In the genomic region with DNA sequence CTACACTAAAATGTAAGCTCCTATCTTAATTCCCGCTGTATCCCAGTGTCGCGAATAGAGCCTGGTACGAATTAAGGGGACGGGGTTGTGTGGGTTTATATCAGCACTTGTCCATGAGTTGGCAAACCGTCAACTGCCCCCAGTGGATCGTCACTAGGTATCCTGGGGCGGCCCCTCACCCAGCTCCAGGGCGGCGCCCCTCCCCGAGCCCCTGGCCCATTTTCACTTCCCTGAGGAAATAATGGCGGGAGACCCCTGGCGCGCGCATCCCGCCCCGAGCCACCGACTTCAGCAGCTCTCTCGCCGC, we compare ENCODE assay signal across 8 cellular contexts. TPM values are rescaled to one million over a fixed set of nuclear protein-coding genes. Genes with fewer than 3 reads are reported as not detected.
DNase-seq lines count a peak whose midpoint lies in the region; ATAC-seq and TF ChIP-seq lines count a peak whose summit lies in the region.

No MANE protein-coding gene starts in this region.

- peak overlapping the region; percentile 96 for H3K4me3 Mint-ChIP-seq in stimulated activated naive CD8-positive, alpha-beta T cell treated with anti-CD3 and anti-CD28 coated beads, Interleukin-15, Interleukin-2, amounts not matched to agents 100 ng/mL and 50 ng/mL, for 24 hours
- peak overlapping the region; percentile 98 for H3K4me3 Mint-ChIP-seq in activated naive CD8-positive, alpha-beta T cell treated with anti-CD3 and anti-CD28 coated beads, Interleukin-2, amount 10 ng/mL, durations not matched to agents 7 days and 5 days

- H3K4me1 ChIP-seq in liver (ENCODE audit: control insufficient read depth in 4 of 4, insufficient read depth in 4 of 4, low read length in 3 of 4) (peaks cover 0 to 19% (median 17%) of the 10 kb centered on the region in 4 donors), upper lobe of right lung (peaks cover 9% of the 10 kb centered on the region)

- no peaks in the 10 kb centered on the region for H3K27me3 Mint-ChIP-seq in stimulated activated naive CD8-positive, alpha-beta T cell treated with anti-CD3 and anti-CD28 coated beads, Interleukin-15, Interleukin-2, amounts not matched to agents 100 ng/mL and 50 ng/mL, for 24 hours
- H3K27me3 Mint-ChIP-seq in activated naive CD8-positive, alpha-beta T cell treated with anti-CD3 and anti-CD28 coated beads, Interleukin-2, amount 10 ng/mL, durations not matched to agents 7 days and 5 days, result no peaks in the 10 kb centered on the region

- TF ChIP-seq CTCF in liver (IDR thresholded peaks at IDR 0.05; ENCODE audit: low read depth, low read length, missing input control), result no peak
- no peak for TF ChIP-seq CTCF in upper lobe of right lung (IDR thresholded peaks at IDR 0.05)

- WGBS in liver, result 1% methylated on average over 20 of the region's 20 CpGs

- H3K9ac ChIP-seq in liver (ENCODE audit: low read depth in 1 of 2, low read length in 2 of 2), result peak overlapping the region in 1 of 2 donors; percentile 26

- intact Hi-C loops in upper lobe of right lung (cut with DNase I), result no loop called here

- H3K36me3 ChIP-seq in liver (ENCODE audit: control insufficient read depth in 4 of 4, insufficient read depth in 3 of 4, low read depth in 1 of 4, low read length in 3 of 4) (no peaks in the 10 kb centered on the region), upper lobe of right lung (no peaks in the 10 kb centered on the region)

- H3K4me1 Mint-ChIP-seq in stimulated activated naive CD8-positive, alpha-beta T cell treated with anti-CD3 and anti-CD28 coated beads, Interleukin-15, Interleukin-2, amounts not matched to agents 100 ng/mL and 50 ng/mL, for 24 hours (ENCODE audit: low read depth), result peaks cover 33% of the 10 kb centered on the region
- peaks cover 27% of the 10 kb centered on the region for H3K4me1 Mint-ChIP-seq in activated naive CD8-positive, alpha-beta T cell treated with anti-CD3 and anti-CD28 coated beads, Interleukin-2, amount 10 ng/mL, durations not matched to agents 7 days and 5 days

- H3K27ac Mint-ChIP-seq in stimulated activated naive CD8-positive, alpha-beta T cell treated with anti-CD3 and anti-CD28 coated beads, Interleukin-15, Interleukin-2, amounts not matched to agents 100 ng/mL and 50 ng/mL, for 24 hours, result peak overlapping the region; percentile 99
- peak overlapping the region; percentile 94 for H3K27ac Mint-ChIP-seq in activated naive CD8-positive, alpha-beta T cell treated with anti-CD3 and anti-CD28 coated beads, Interleukin-2, amount 10 ng/mL, durations not matched to agents 7 days and 5 days

- H3K27me3 ChIP-seq in liver (ENCODE audit: control insufficient read depth in 4 of 4, insufficient read depth in 4 of 4, low read length in 3 of 4), result no peaks in the 10 kb centered on the region
- H3K27me3 ChIP-seq in upper lobe of right lung, result no peaks in the 10 kb centered on the region

- TF ChIP-seq RAD21 in liver (IDR thresholded peaks at IDR 0.05), result no peak

- no peaks in the 10 kb centered on the region for H3K9me3 Mint-ChIP-seq in stimulated activated naive CD8-positive, alpha-beta T cell treated with anti-CD3 and anti-CD28 coated beads, Interleukin-15, Interleukin-2, amounts not matched to agents 100 ng/mL and 50 ng/mL, for 24 hours
- no peaks in the 10 kb centered on the region for H3K9me3 Mint-ChIP-seq in activated naive CD8-positive, alpha-beta T cell treated with anti-CD3 and anti-CD28 coated beads, Interleukin-2, amount 10 ng/mL, durations not matched to agents 7 days and 5 days

- no peak for ATAC-seq in stimulated activated naive CD8-positive, alpha-beta T cell treated with anti-CD3 and anti-CD28 coated beads, Interleukin-15, Interleukin-2, amounts not matched to agents 100 U/mL and 50 U/mL, for 24 hours
- no peak for ATAC-seq in activated naive CD8-positive, alpha-beta T cell treated with anti-CD3 and anti-CD28 coated beads, Interleukin-2, amount 10 ng/mL, durations not matched to agents 7 days and 5 days (ENCODE audit: low read depth)
- ATAC-seq in upper lobe of right lung (no peak), HG03342 (IDR thresholded peaks at IDR 0.05; ENCODE audit: unreplicated experiment) (no peak), HG02678 (IDR thresholded peaks at IDR 0.05; ENCODE audit: unreplicated experiment) (no peak), GM21515 (IDR thresholded peaks at IDR 0.05; ENCODE audit: unreplicated experiment) (no peak)

- H3K4me3 ChIP-seq in liver (ENCODE audit: low read depth in 1 of 3, low read length in 3 of 3) (peak overlapping the region; percentile 70 to 100 (median 98)), upper lobe of right lung (peak overlapping the region; percentile 95)

- no peak for DNase-seq in stimulated activated naive CD8-positive, alpha-beta T cell treated with anti-CD3 and anti-CD28 coated beads, Interleukin-15, Interleukin-2, amounts not matched to agents 100 U/mL and 50 U/mL, for 24 hours
- DNase-seq in activated naive CD8-positive, alpha-beta T cell treated with anti-CD3 and anti-CD28 coated beads, Interleukin-2, amount 10 ng/mL, durations not matched to agents 7 days and 5 days, result no peak
- DNase-seq in upper lobe of right lung, result no peak

- peak overlapping the region; percentile 73 to 75 for H3K27ac ChIP-seq in liver (ENCODE audit: low read depth in 1 of 2, low read length in 2 of 2)
- H3K27ac ChIP-seq in upper lobe of right lung, result peak overlapping the region; percentile 85

- peaks cover 30% of the 10 kb centered on the region for H3K36me3 Mint-ChIP-seq in stimulated activated naive CD8-positive, alpha-beta T cell treated with anti-CD3 and anti-CD28 coated beads, Interleukin-15, Interleukin-2, amounts not matched to agents 100 ng/mL and 50 ng/mL, for 24 hours (ENCODE audit: low read depth)
- H3K36me3 Mint-ChIP-seq in activated naive CD8-positive, alpha-beta T cell treated with anti-CD3 and anti-CD28 coated beads, Interleukin-2, amount 10 ng/mL, durations not matched to agents 7 days and 5 days, result peaks cover 14% of the 10 kb centered on the region

- POLR2A ChIA-PET in activated naive CD8-positive, alpha-beta T cell treated with anti-CD3 and anti-CD28 coated beads, Interleukin-2, amount 10 ng/mL, durations not matched to agents 7 days and 5 days (lab: Charles Lee), result interaction anchor here (0.6 to 2.6 kb wide), 12 partner anchors 9 to 494 kb away, joined by 3 to 24 read pairs (median 4); a partner anchor contains a TSS

- no peaks in the 10 kb centered on the region for H3K9me3 ChIP-seq in liver (ENCODE audit: control insufficient read depth in 4 of 4, low read length in 3 of 4)
- H3K9me3 ChIP-seq in upper lobe of right lung, result no peaks in the 10 kb centered on the region

TF ChIP-seq in liver, 16 proteins besides CTCF, POLR2A, EP300 and RAD21 (continues in another document):
- TF ChIP-seq GABPA (IDR thresholded peaks at IDR 0.05 in 1 of 2, conservative IDR thresholded peaks at IDR 0.05 in 1 of 2), result no peak
- TF ChIP-seq, protein P1, sequence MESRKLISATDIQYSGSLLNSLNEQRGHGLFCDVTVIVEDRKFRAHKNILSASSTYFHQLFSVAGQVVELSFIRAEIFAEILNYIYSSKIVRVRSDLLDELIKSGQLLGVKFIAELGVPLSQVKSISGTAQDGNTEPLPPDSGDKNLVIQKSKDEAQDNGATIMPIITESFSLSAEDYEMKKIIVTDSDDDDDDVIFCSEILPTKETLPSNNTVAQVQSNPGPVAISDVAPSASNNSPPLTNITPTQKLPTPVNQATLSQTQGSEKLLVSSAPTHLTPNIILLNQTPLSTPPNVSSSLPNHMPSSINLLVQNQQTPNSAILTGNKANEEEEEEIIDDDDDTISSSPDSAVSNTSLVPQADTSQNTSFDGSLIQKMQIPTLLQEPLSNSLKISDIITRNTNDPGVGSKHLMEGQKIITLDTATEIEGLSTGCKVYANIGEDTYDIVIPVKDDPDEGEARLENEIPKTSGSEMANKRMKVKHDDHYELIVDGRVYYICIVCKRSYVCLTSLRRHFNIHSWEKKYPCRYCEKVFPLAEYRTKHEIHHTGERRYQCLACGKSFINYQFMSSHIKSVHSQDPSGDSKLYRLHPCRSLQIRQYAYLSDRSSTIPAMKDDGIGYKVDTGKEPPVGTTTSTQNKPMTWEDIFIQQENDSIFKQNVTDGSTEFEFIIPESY (IDR thresholded peaks at IDR 0.05), result no peak
- TF ChIP-seq, protein P2, sequence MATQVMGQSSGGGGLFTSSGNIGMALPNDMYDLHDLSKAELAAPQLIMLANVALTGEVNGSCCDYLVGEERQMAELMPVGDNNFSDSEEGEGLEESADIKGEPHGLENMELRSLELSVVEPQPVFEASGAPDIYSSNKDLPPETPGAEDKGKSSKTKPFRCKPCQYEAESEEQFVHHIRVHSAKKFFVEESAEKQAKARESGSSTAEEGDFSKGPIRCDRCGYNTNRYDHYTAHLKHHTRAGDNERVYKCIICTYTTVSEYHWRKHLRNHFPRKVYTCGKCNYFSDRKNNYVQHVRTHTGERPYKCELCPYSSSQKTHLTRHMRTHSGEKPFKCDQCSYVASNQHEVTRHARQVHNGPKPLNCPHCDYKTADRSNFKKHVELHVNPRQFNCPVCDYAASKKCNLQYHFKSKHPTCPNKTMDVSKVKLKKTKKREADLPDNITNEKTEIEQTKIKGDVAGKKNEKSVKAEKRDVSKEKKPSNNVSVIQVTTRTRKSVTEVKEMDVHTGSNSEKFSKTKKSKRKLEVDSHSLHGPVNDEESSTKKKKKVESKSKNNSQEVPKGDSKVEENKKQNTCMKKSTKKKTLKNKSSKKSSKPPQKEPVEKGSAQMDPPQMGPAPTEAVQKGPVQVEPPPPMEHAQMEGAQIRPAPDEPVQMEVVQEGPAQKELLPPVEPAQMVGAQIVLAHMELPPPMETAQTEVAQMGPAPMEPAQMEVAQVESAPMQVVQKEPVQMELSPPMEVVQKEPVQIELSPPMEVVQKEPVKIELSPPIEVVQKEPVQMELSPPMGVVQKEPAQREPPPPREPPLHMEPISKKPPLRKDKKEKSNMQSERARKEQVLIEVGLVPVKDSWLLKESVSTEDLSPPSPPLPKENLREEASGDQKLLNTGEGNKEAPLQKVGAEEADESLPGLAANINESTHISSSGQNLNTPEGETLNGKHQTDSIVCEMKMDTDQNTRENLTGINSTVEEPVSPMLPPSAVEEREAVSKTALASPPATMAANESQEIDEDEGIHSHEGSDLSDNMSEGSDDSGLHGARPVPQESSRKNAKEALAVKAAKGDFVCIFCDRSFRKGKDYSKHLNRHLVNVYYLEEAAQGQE (IDR thresholded peaks at IDR 0.05), result no peak
- TF ChIP-seq, protein P3, sequence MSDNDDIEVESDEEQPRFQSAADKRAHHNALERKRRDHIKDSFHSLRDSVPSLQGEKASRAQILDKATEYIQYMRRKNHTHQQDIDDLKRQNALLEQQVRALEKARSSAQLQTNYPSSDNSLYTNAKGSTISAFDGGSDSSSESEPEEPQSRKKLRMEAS (IDR thresholded peaks at IDR 0.05), result no peak
- no peak for TF ChIP-seq HNF4A (conservative IDR thresholded peaks at IDR 0.05)
- no peak for TF ChIP-seq YY1 (IDR thresholded peaks at IDR 0.05)

RNA-seq across cellular contexts. Expression of a gene that starts 0.4 kb away (rescaled TPM):
- total RNA-seq in activated naive CD8-positive, alpha-beta T cell treated with anti-CD3 and anti-CD28 coated beads, Interleukin-2, amount 10 ng/mL, durations not matched to agents 7 days and 5 days, result 10 to 100 TPM; 37.0 to 37.2 TPM
- 10 to 100 TPM; 13.9 to 23.1 TPM for total RNA-seq in liver
- polyA plus RNA-seq in liver, result 10 to 100 TPM; 13.3 to 13.9 TPM
- total RNA-seq in upper lobe of right lung, result 17.0 TPM

RNA-seq across cellular contexts. Expression of a gene that starts 30.1 kb away (rescaled TPM):
- total RNA-seq in activated naive CD8-positive, alpha-beta T cell treated with anti-CD3 and anti-CD28 coated beads, Interleukin-2, amount 10 ng/mL, durations not matched to agents 7 days and 5 days, result 10 to 100 TPM; 22.1 to 22.7 TPM
- total RNA-seq in liver (10 to 100 TPM in 1 of 2 donors, 1 to 10 TPM in 1; 8.4 to 11.6 TPM), upper lobe of right lung (15.3 TPM)
- 10 to 100 TPM in 1 of 2 donors, 1 to 10 TPM in 1; 9.7 to 13.1 TPM for polyA plus RNA-seq in liver
